ENCODE assay signal across 7 cellular contexts in genomic region chr9:136996361-136997281, GRCh38. TPM values are rescaled to one million over a fixed set of nuclear protein-coding genes. Genes with fewer than 3 reads are reported as not detected.
DNase-seq lines count a peak whose midpoint lies in the region; TF ChIP-seq lines count a peak whose summit lies in the region.

TSS of gene CLIC3 (minus strand) at chr9:136996568. CDS start at chr9:136996543, 25 bp downstream.

- peaks cover 5% of the 10 kb centered on the region for H3K4me1 ChIP-seq in HEK293 (ENCODE audit: control insufficient read depth, insufficient read depth, low read length)
- peaks cover 9 to 24% of the 10 kb centered on the region in 2 experiments; a peak in 3 of 4 replicates for H3K4me1 ChIP-seq in SK-N-SH (ENCODE audit: control insufficient read depth in 1 of 2, insufficient read depth in 2 of 2, low read depth in 1 of 2, low read length in 1 of 2)
- peaks cover 7 to 27% of the 10 kb centered on the region in 2 donors for H3K4me1 ChIP-seq in breast epithelium

- 60% methylated on average over 7 of the region's 34 CpGs for WGBS in SK-N-SH (ENCODE audit: low lambda C conversion rate)

- no peaks in the 10 kb centered on the region for H3F3A ChIP-seq in SK-N-SH (replicated peaks; ENCODE audit: insufficient read depth)

- peak within 1 kb of the TSS in 2 of 3 experiments; percentile 44 to 56 for H3K4me3 Mint-ChIP-seq in nephron

- H3K9me3 Mint-ChIP-seq in nephron: no peaks in the 10 kb centered on the region

- intact Hi-C loops in breast epithelium (cut with DNase I; ENCODE audit: low total_unique reads): no loop called here

- peaks cover 18% of the 10 kb centered on the region; the same call in 1 of the 2 replicates for H3K79me2 ChIP-seq in SK-N-SH (ENCODE audit: insufficient read depth)

- H3K27ac ChIP-seq in HEK293 (ENCODE audit: extremely low read depth, low read depth, low read length) (no peak within 1 kb of the TSS), SK-N-SH (ENCODE audit: low read depth in 2 of 2, low read length in 1 of 2) (no peak within 1 kb of the TSS), breast epithelium (peak within 1 kb of the TSS; percentile 29 to 35)

- H3K4me1 Mint-ChIP-seq in nephron: peaks cover 5% of the 10 kb centered on the region

- H3K9me3 ChIP-seq in HEK293 (ENCODE audit: control insufficient read depth, insufficient read depth, low read depth, low read length) (no peaks in the 10 kb centered on the region), SK-N-SH (no peaks in the 10 kb centered on the region), breast epithelium (no peaks in the 10 kb centered on the region)

- TF ChIP-seq CTCF in HEK293 (tag by site-specific recombination; IDR thresholded peaks at IDR 0.05) (no peak), SK-N-SH (IDR thresholded peaks at IDR 0.05) (no peak), breast epithelium (IDR thresholded peaks at IDR 0.05) (no peak), nephron (IDR thresholded peaks at IDR 0.05; ENCODE audit: unreplicated experiment in 3 of 3) (no peak)

- no peak within 1 kb of the TSS for H3K4me3 ChIP-seq in HEK293 (ENCODE audit: low read depth, low read length)
- no peak within 1 kb of the TSS for H3K4me3 ChIP-seq in SK-N-SH (ENCODE audit: low read depth in 2 of 2, low read length in 1 of 2)
- peak within 1 kb of the TSS; percentile 0 to 62 (median 47) for H3K4me3 ChIP-seq in breast epithelium

- H3K36me3 ChIP-seq in HEK293 (ENCODE audit: control insufficient read depth in 2 of 2, insufficient read depth in 1 of 2, low read length in 2 of 2): peaks cover 0 to 18% of the 10 kb centered on the region in 2 experiments; a peak in 1 of 3 replicates
- peaks cover 0 to 7% of the 10 kb centered on the region in 2 experiments for H3K36me3 ChIP-seq in SK-N-SH (replicated peaks in 1 of 2; ENCODE audit: control insufficient read depth in 1 of 2, insufficient read depth in 2 of 2, low read length in 1 of 2)
- no peaks in the 10 kb centered on the region for H3K36me3 ChIP-seq in breast epithelium

- H3K9ac ChIP-seq in SK-N-SH: no peak within 1 kb of the TSS

- no peak within 1 kb of the TSS for H2AFZ ChIP-seq in SK-N-SH (ENCODE audit: low read depth)

- POLR2A ChIA-PET in HEK293 (lab: Yijun Ruan, JAX): interaction anchor here (0.7 to 1.6 kb wide), 15 partner anchors 10 to 244 kb away, joined by 3 to 8 read pairs (median 4); partner anchors contain the start of genes TRAF2 and TUBB4B
- POLR2A ChIA-PET in SK-N-SH (lab: Yijun Ruan, JAX): interaction anchor here (0.6 to 1.4 kb wide), 5 partner anchors 11 to 59 kb away, joined by 3 read pairs; partner anchors contain the start of gene FBXW5

- TF ChIP-seq RAD21 in SK-N-SH (IDR thresholded peaks at IDR 0.05; ENCODE audit: low read length): no peak

- no peaks in the 10 kb centered on the region for H3K9me2 ChIP-seq in SK-N-SH

- H3K4me2 ChIP-seq in SK-N-SH: peak within 1 kb of the TSS; percentile 55

- DNase-seq in SK-N-SH (peak; percentile 68), breast epithelium (ENCODE audit: low spot score in 2 of 2) (peak in 1 of 2 donors; percentile 37), AML-193 (lab: John Stamatoyannopoulos, UW) (no peak), NCI-H1694 treated with DMSO at 0.1 percent for 48 hours (lab: John Stamatoyannopoulos, UW) (no peak), NCI-H1092 (lab: John Stamatoyannopoulos, UW) (no peak)

- H4K20me1 ChIP-seq in SK-N-SH (ENCODE audit: insufficient read depth): 0 out of 2 replicates have a peak, but pooled peaks cover 3% of the 10 kb centered on the region

- CTCF ChIA-PET in HEK293 (lab: Yijun Ruan, JAX): interaction anchor here (0.6 to 5.4 kb wide), 6 partner anchors 33 to 209 kb away, joined by 3 to 38 read pairs (median 4); partner anchors contain the start of gene ABCA2
- CTCF ChIA-PET in SK-N-SH (lab: Yijun Ruan, JAX): interaction anchor here (0.9 to 6.8 kb wide), 8 partner anchors 32 to 209 kb away, joined by 3 to 68 read pairs (median 5); partner anchors contain the start of genes ABCA2, FBXW5, FUT7 and LCN12

- TF ChIP-seq EP300 in SK-N-SH (IDR thresholded peaks at IDR 0.05; ENCODE audit: borderline replicate concordance in 1 of 2, low read depth in 1 of 2, low read length in 1 of 2): no peak

- H3K27me3 Mint-ChIP-seq in nephron (ENCODE audit: low read depth): peaks cover 5% of the 10 kb centered on the region

- H3K27me3 ChIP-seq in SK-N-SH (ENCODE audit: insufficient read depth): no peaks in the 10 kb centered on the region
- no peaks in the 10 kb centered on the region for H3K27me3 ChIP-seq in breast epithelium

- H3K36me3 Mint-ChIP-seq in nephron (ENCODE audit: low read depth): no peaks in the 10 kb centered on the region

- no peak for TF ChIP-seq POLR2A in breast epithelium (IDR thresholded peaks at IDR 0.05)

- H3K27ac Mint-ChIP-seq in nephron: no peak within 1 kb of the TSS

TF ChIP-seq in HEK293, 187 proteins besides CTCF, POLR2A, EP300 and RAD21 (continues in another document):
- TF ChIP-seq HOXD13 (CRISPR knock-in tag; IDR thresholded peaks at IDR 0.05; ENCODE audit: borderline replicate concordance): no peak
- TF ChIP-seq HIC1 (tag by site-specific recombination; IDR thresholded peaks at IDR 0.05): peak; percentile 42; the same call in 1 of the 2 replicates

TF ChIP-seq in SK-N-SH, 30 proteins besides CTCF, POLR2A, EP300 and RAD21:
- TF ChIP-seq RXRA (IDR thresholded peaks at IDR 0.05; ENCODE audit: borderline replicate concordance, low read depth) (no peak), ELF1 (IDR thresholded peaks at IDR 0.05) (0 out of 2 replicates have a peak, but pooled peaks have one; percentile 6), IRF3 (IDR thresholded peaks at IDR 0.05; ENCODE audit: low read depth, low read length) (no peak)

RNA-seq across cellular contexts. Expression of gene CLIC3, which starts in this region (rescaled TPM):
- polyA plus RNA-seq in SK-N-SH (2012; rRNA removed): 0.60 and 1.0 TPM in 2 replicates
- polyA plus RNA-seq in SK-N-SH (2012; cell fraction: cytosol; rRNA removed): 0.31 and 0.83 TPM in 2 replicates
- polyA plus RNA-seq in SK-N-SH (2012; cell fraction: nucleus; rRNA removed): 1.7 and 2.2 TPM in 2 replicates
- 1 to 10 TPM in 1 of 3 donors, under 1 TPM in 1, not detected in 1; 0.32 to 3.5 TPM for total RNA-seq in breast epithelium

Comparison
In these comparisons a context has a peak if more than half of its experiments do, and no peak if none do; other contexts are left out.
1. H3K27ac ChIP-seq: peak in breast epithelium (2 of 2); none in HEK293 (single experiment) and SK-N-SH (0 of 2).
2. H3K4me3 ChIP-seq: peak in breast epithelium (3 of 3); none in HEK293 (single experiment) and SK-N-SH (0 of 2).